17 cellular contexts compared by ENCODE assay signal in the genomic region with DNA sequence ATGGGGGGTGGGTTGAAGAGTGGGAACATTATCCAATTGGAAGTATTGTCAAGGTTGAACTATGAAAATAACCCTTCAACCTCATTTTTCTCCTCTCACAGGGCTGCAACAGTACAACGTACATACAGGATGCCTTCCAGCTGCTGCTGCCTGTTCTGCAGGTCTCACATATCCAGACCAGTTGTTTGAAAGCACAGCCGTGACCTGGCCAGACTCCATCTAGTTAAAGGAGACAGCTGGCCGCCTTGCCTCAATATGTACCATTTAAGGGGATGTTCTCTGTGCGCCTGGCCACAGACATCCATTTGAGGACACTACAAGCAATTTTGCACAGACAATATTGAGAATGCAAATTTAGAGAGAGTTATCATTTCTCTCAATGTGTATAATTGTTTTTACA.
DNase-seq lines count a peak whose midpoint lies in the region; ATAC-seq and TF ChIP-seq lines count a peak whose summit lies in the region.
"Had no signal": no experiment of that assay in that cellular context is flagged by ENCODE, and none has a peak within 500 bp of the region (broad histone marks: within the 10 kb centered on the region; RNA-seq: fewer than 3 reads in every experiment).

No MANE protein-coding gene starts in this region.

- peaks cover 32% of the 10 kb centered on the region for H3K4me1 Mint-ChIP-seq in chondrocyte (ENCODE audit: low read depth)
- H3K4me1 Mint-ChIP-seq: stimulated activated effector memory CD8-positive, alpha-beta T cell treated with anti-CD3 and anti-CD28 coated beads, Interleukin-12 subunit alpha, Interleukin-12 subunit beta, amount 100 ng/mL, for 72 hours had no signal

- peaks cover 49% of the 10 kb centered on the region for H3K36me3 Mint-ChIP-seq in chondrocyte (ENCODE audit: low read depth)
- H3K36me3 Mint-ChIP-seq: stimulated activated effector memory CD8-positive, alpha-beta T cell treated with anti-CD3 and anti-CD28 coated beads, Interleukin-12 subunit alpha, Interleukin-12 subunit beta, amount 100 ng/mL, for 72 hours had no signal

- H3K9me3 ChIP-seq in left lung = no peaks in the 10 kb centered on the region
- H3K9me3 ChIP-seq in testis = no peaks in the 10 kb centered on the region

- ATAC-seq in left lung (peak; percentile 42), GM21786 (IDR thresholded peaks at IDR 0.05; ENCODE audit: unreplicated experiment) (no peak)
- ATAC-seq: activated CD4-positive, CD25-positive, alpha-beta regulatory T cell treated with anti-CD3 and anti-CD28 coated beads, Interleukin-2, amount 50 U/mL, for 24 hours; activated naive CD4-positive, alpha-beta T cell treated with anti-CD3 and anti-CD28 coated beads, Interleukin-2, amount 50 U/mL, for 72 hours; Panc1; sciatic nerve; stimulated activated effector memory CD8-positive, alpha-beta T cell treated with anti-CD3 and anti-CD28 coated beads, Interleukin-12 subunit alpha, Interleukin-12 subunit beta, amount 100 ng/mL, for 72 hours had no signal

- H3K4me3 ChIP-seq in left lung = no peak overlapping the region
- H3K4me3 ChIP-seq in testis = no peak overlapping the region

- DNase-seq in NCI-H345 (lab: John Stamatoyannopoulos, UW) (peak; percentile 13), NCI-H345 treated with DMSO at 0.1 percent for 48 hours (lab: John Stamatoyannopoulos, UW; ENCODE audit: unreplicated experiment) (no peak), chondrocyte (ENCODE audit: low spot score) (no peak), left lung (no peak), testis (peak; percentile 68), NCI-H1048 (lab: John Stamatoyannopoulos, UW) (no peak)
- DNase-seq in stimulated activated CD8-positive, alpha-beta memory T cell treated with anti-CD3 and anti-CD28 coated beads, Interleukin-4, amount 100 ng/mL, for 48 hours = no peak
- DNase-seq: activated CD8-positive, alpha-beta memory T cell treated with anti-CD3 and anti-CD28 coated beads, Interleukin-2, amount 50 U/mL, for 4 hours; caudate nucleus; stimulated activated CD4-positive, alpha-beta T cell treated with anti-CD3 and anti-CD28 coated beads, Interleukin-4, amount 100 ng/mL, for 4 hours had no signal

- no peak overlapping the region for H3K27ac ChIP-seq in left lung
- H3K27ac ChIP-seq in testis = no peak overlapping the region

- H3K27ac Mint-ChIP-seq in chondrocyte (ENCODE audit: unreplicated experiment) = peak overlapping the region; percentile 43
- H3K27ac Mint-ChIP-seq: activated naive CD4-positive, alpha-beta T cell treated with anti-CD3 and anti-CD28 coated beads, Interleukin-2, amount 50 U/mL, for 72 hours; stimulated activated effector memory CD8-positive, alpha-beta T cell treated with anti-CD3 and anti-CD28 coated beads, Interleukin-12 subunit alpha, Interleukin-12 subunit beta, amount 100 ng/mL, for 72 hours; T-helper 1 cell treated with Interleukin-12 subunit alpha and Interleukin-12 subunit beta and Interleukin-4 antibody, amounts not matched to agents 30 μg/mL and 1 μg/mL, for 36 hours had no signal

- intact Hi-C loops in left lung (cut with DNase I) = no loop called here
- intact Hi-C loops in testis (cut with DNase I; ENCODE audit: low total_unique reads) = no loop called here

- no peak overlapping the region for H3K4me3 Mint-ChIP-seq in chondrocyte (ENCODE audit: unreplicated experiment)
- H3K4me3 Mint-ChIP-seq: stimulated activated effector memory CD8-positive, alpha-beta T cell treated with anti-CD3 and anti-CD28 coated beads, Interleukin-12 subunit alpha, Interleukin-12 subunit beta, amount 100 ng/mL, for 72 hours; T-helper 1 cell treated with Interleukin-12 subunit alpha and Interleukin-12 subunit beta and Interleukin-4 antibody, amounts not matched to agents 30 μg/mL and 1 μg/mL, for 36 hours had no signal

- H3K4me1 ChIP-seq in left lung = no peaks in the 10 kb centered on the region
- no peaks in the 10 kb centered on the region for H3K4me1 ChIP-seq in testis

- peaks cover 0 to 53% of the 10 kb centered on the region in 2 donors for H3K36me3 ChIP-seq in left lung
- H3K36me3 ChIP-seq in testis (ENCODE audit: low read depth, missing control alignments) = no peaks in the 10 kb centered on the region

- no peak for TF ChIP-seq POLR2A in testis (IDR thresholded peaks at IDR 0.05)

- TF ChIP-seq CTCF in chondrocyte (IDR thresholded peaks at IDR 0.05) = no peak
- TF ChIP-seq CTCF in left lung (IDR thresholded peaks at IDR 0.05) = no peak
- TF ChIP-seq CTCF in testis (IDR thresholded peaks at IDR 0.05) = no peak

- 58 to 69% methylated on average over 4 of the region's 4 CpGs for WGBS in testis, 2 donors

- H3K27me3 ChIP-seq in left lung (no peaks in the 10 kb centered on the region), testis (no peaks in the 10 kb centered on the region)

- H3K9me3 Mint-ChIP-seq in chondrocyte (ENCODE audit: low read depth) = no peaks in the 10 kb centered on the region
- H3K9me3 Mint-ChIP-seq: activated naive CD4-positive, alpha-beta T cell treated with anti-CD3 and anti-CD28 coated beads, Interleukin-2, amount 50 U/mL, for 72 hours; stimulated activated effector memory CD8-positive, alpha-beta T cell treated with anti-CD3 and anti-CD28 coated beads, Interleukin-12 subunit alpha, Interleukin-12 subunit beta, amount 100 ng/mL, for 72 hours; T-helper 1 cell treated with Interleukin-12 subunit alpha and Interleukin-12 subunit beta and Interleukin-4 antibody, amounts not matched to agents 30 μg/mL and 1 μg/mL, for 36 hours had no signal

- no peaks in the 10 kb centered on the region for H3K27me3 Mint-ChIP-seq in chondrocyte (ENCODE audit: low read depth)

Comparison
In these comparisons a context has a peak if more than half of its experiments do, and no peak if none do; other contexts are left out.
1. DNase-seq: peak in NCI-H345 (single experiment) and testis (single experiment); none in NCI-H345 treated with DMSO at 0.1 percent for 48 hours (single experiment), chondrocyte (single experiment), left lung (0 of 2), NCI-H1048 (single experiment) and stimulated activated CD8-positive, alpha-beta memory T cell treated with anti-CD3 and anti-CD28 coated beads, Interleukin-4, amount 100 ng/mL, for 48 hours (single experiment).